Comparison of ENCODE assay signal across 8 cellular contexts in the genomic region with DNA sequence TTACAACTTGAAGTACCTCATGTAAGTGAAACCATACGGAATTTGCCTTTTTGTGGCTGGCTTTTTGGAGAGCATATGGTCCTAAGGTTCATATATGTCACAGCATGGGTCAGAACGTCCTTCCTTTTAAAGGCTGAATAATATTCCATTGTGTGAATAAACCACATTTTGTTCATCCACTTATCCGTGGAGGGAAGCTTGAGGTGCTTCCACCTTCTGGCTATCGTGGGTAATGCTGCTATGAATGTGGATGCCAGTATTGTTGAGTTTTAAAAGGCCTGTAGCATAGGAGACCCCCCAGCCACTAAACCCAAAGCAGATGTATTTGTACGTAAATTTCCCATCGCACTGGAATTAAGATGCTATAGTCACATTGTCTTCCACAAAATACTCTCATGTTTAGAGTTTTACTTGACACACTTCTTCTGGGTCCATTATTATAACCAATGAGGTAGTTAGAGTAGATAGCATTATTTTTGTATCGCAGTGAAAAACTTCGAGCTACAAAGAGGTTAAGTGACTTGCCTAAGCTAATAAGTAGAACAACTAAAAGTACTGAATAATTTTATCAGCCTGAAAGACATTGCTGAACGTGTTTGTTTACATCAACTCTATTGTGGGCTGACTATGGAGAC.
DNase-seq lines count a peak whose midpoint lies in the region; ATAC-seq, FAIRE-seq and TF ChIP-seq lines count a peak whose summit lies in the region.

No MANE protein-coding gene starts in this region.

- ATAC-seq in GM19351 (IDR thresholded peaks at IDR 0.05; ENCODE audit: unreplicated experiment) = no peak

- no peak overlapping the region for H2BK5ac ChIP-seq in mesendoderm (ENCODE audit: low read length)

- no peaks in the 10 kb centered on the region for H3K9me3 ChIP-seq in mammary epithelial cell (replicated peaks; ENCODE audit: insufficient read depth, low read length)

- WGBS in mammary epithelial cell (ENCODE audit: low coverage, missing lambda C conversion rate) = 77% methylated on average over 9 of the region's 9 CpGs
- no CpG with 5 or more reads among the region's 9 CpGs for WGBS in mesendoderm (ENCODE audit: extremely low coverage, insufficient coverage, low lambda C conversion rate)

- no peak overlapping the region for H3K4me2 ChIP-seq in mammary epithelial cell (ENCODE audit: insufficient read depth, low read depth, low read length)
- H3K4me2 ChIP-seq in mesendoderm (ENCODE audit: low read length) = no peak overlapping the region

- H3K27ac ChIP-seq in mammary epithelial cell (ENCODE audit: insufficient read depth, low read depth, low read length) (no peak overlapping the region), mesendoderm (ENCODE audit: low read depth, low read length) (no peak overlapping the region)

- H3K79me1 ChIP-seq in mesendoderm (ENCODE audit: low read length) = no peaks in the 10 kb centered on the region

- dilution Hi-C loops in mammary epithelial cell (cut with HindIII; ENCODE audit: low sequenced_read_pairs) = no loop called here

- no peak overlapping the region for H2AK5ac ChIP-seq in mesendoderm (ENCODE audit: low read length)

- H4K8ac ChIP-seq in mesendoderm (ENCODE audit: low read depth, low read length) = no peak overlapping the region

- H3K27me3 ChIP-seq in mammary epithelial cell (ENCODE audit: insufficient read depth, low read length) (no peaks in the 10 kb centered on the region), mesendoderm (ENCODE audit: insufficient read depth, low read length, poor library complexity) (no peaks in the 10 kb centered on the region)

- intact Hi-C loops in mammary epithelial cell (cut with micrococcal nuclease) = loop anchor here (1.0 to 5.0 kb wide), 2 partner anchors 182 to 296 kb away; no protein-coding TSS in a partner anchor

- H2AFZ ChIP-seq in mammary epithelial cell (ENCODE audit: low read depth, low read length) = no peak overlapping the region

- peak; percentile 14 for DNase-seq in COLO668 (lab: John Stamatoyannopoulos, UW; ENCODE audit: unreplicated experiment)
- peak; percentile 9 for DNase-seq in HTR-8/SVneo (ENCODE audit: insufficient read length, low spot score)
- peak; percentile 9 for DNase-seq in mammary epithelial cell
- DNase-seq in mesendoderm = peak; percentile 48
- DNase-seq in cortex of kidney (lab: John Stamatoyannopoulos, UW) = no peak
- DNase-seq in activated effector memory CD4-positive, alpha-beta T cell treated with Interleukin-2 at 50 U/mL for 16 hours = no peak
- DNase-seq in activated CD4-positive, alpha-beta T cell treated with anti-CD3 and anti-CD28 coated beads for 4 hours = no peak

- in situ Hi-C loops in mammary epithelial cell (cut with MboI; ENCODE audit: low sequenced_read_pairs in 2 of 2) = no loop called here

- no peak overlapping the region for H3K4ac ChIP-seq in mesendoderm (ENCODE audit: low read depth, low read length)

- CTCF ChIA-PET in mammary epithelial cell (lab: Charles Lee; ENCODE audit: low non-redundant PET) = no interaction called here

- no peak overlapping the region for H3K56ac ChIP-seq in mesendoderm (ENCODE audit: low read length)

- H4K20me1 ChIP-seq in mammary epithelial cell (ENCODE audit: insufficient read depth, low read length) = no peaks in the 10 kb centered on the region

- no peak overlapping the region for H3K18ac ChIP-seq in mesendoderm (ENCODE audit: low read length)

- BruUV-seq in mammary epithelial cell (replicated peaks; lab: Mats Ljungman, UMichigan) = no TSS peak

- H3K79me2 ChIP-seq in mammary epithelial cell (ENCODE audit: insufficient read depth, low read length) (no peaks in the 10 kb centered on the region), mesendoderm (ENCODE audit: control insufficient read depth, insufficient read depth, low read length) (no peaks in the 10 kb centered on the region)

- no peak overlapping the region for H3K23ac ChIP-seq in mesendoderm (ENCODE audit: low read length)

- H3K36me3 ChIP-seq in mammary epithelial cell (ENCODE audit: insufficient read depth, low read length) (no peaks in the 10 kb centered on the region), mesendoderm (ENCODE audit: control insufficient read depth, insufficient read depth, low read length) (no peaks in the 10 kb centered on the region)

- no peaks in the 10 kb centered on the region for H3K4me1 ChIP-seq in mammary epithelial cell (ENCODE audit: insufficient read depth, low read length)
- no peaks in the 10 kb centered on the region for H3K4me1 ChIP-seq in mesendoderm (ENCODE audit: control insufficient read depth, low read depth, low read length)

- no peak overlapping the region for H2BK120ac ChIP-seq in mesendoderm (ENCODE audit: low read depth, low read length)

- H2BK15ac ChIP-seq in mesendoderm (replicated peaks; ENCODE audit: low read depth) = no peak overlapping the region

- peak; percentile 60 to 62 for TF ChIP-seq CTCF in mammary epithelial cell (conservative IDR thresholded peaks at IDR 0.05 in 1 of 2, IDR thresholded peaks at IDR 0.05 in 1 of 2; ENCODE audit: extremely low read depth in 1 of 2, insufficient read depth in 1 of 2, low read depth in 1 of 2, low read length in 2 of 2)

- H3K4me3 ChIP-seq in mammary epithelial cell (replicated peaks in 1 of 3; ENCODE audit: insufficient read depth in 1 of 3, low read depth in 2 of 3, low read length in 3 of 3) (no peak overlapping the region), mesendoderm (ENCODE audit: low read length) (no peak overlapping the region)

- H3K9ac ChIP-seq in mammary epithelial cell (ENCODE audit: insufficient read depth, low read length) = no peak overlapping the region
- no peak overlapping the region for H3K9ac ChIP-seq in mesendoderm (ENCODE audit: low read length)

- no peak overlapping the region for H4K5ac ChIP-seq in mesendoderm (ENCODE audit: low read length)

- no peak for FAIRE-seq in HTR-8/SVneo (lab: Jason Lieb, UNC)

Comparison
In these comparisons a context has a peak if more than half of its experiments do, and no peak if none do; other contexts are left out.
1. DNase-seq: peak in COLO668 (single experiment), HTR-8/SVneo (single experiment), mammary epithelial cell (single experiment) and mesendoderm (single experiment); none in cortex of kidney (single experiment), activated effector memory CD4-positive, alpha-beta T cell treated with Interleukin-2 at 50 U/mL for 16 hours (single experiment) and activated CD4-positive, alpha-beta T cell treated with anti-CD3 and anti-CD28 coated beads for 4 hours (0 of 2).